In genomic region chr5:146203011-146203871, GRCh38 we compare ENCODE assay signal across 9 cellular contexts. TPM values are rescaled to one million over a fixed set of nuclear protein-coding genes. Genes with fewer than 3 reads are reported as not detected.
DNase-seq lines count a peak whose midpoint lies in the region; ATAC-seq and TF ChIP-seq lines count a peak whose summit lies in the region.
"Had no signal": no experiment of that assay in that cellular context is flagged by ENCODE, and none has a peak within 500 bp of the region (broad histone marks: within the 10 kb centered on the region; RNA-seq: fewer than 3 reads in every experiment).

A gene with protein sequence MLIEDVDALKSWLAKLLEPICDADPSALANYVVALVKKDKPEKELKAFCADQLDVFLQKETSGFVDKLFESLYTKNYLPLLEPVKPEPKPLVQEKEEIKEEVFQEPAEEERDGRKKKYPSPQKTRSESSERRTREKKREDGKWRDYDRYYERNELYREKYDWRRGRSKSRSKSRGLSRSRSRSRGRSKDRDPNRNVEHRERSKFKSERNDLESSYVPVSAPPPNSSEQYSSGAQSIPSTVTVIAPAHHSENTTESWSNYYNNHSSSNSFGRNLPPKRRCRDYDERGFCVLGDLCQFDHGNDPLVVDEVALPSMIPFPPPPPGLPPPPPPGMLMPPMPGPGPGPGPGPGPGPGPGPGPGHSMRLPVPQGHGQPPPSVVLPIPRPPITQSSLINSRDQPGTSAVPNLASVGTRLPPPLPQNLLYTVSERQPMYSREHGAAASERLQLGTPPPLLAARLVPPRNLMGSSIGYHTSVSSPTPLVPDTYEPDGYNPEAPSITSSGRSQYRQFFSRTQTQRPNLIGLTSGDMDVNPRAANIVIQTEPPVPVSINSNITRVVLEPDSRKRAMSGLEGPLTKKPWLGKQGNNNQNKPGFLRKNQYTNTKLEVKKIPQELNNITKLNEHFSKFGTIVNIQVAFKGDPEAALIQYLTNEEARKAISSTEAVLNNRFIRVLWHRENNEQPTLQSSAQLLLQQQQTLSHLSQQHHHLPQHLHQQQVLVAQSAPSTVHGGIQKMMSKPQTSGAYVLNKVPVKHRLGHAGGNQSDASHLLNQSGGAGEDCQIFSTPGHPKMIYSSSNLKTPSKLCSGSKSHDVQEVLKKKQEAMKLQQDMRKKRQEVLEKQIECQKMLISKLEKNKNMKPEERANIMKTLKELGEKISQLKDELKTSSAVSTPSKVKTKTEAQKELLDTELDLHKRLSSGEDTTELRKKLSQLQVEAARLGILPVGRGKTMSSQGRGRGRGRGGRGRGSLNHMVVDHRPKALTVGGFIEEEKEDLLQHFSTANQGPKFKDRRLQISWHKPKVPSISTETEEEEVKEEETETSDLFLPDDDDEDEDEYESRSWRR (plus strand): TSS chr5:146203605. CDS start chr5:146203766, 161 bp downstream.

- peaks cover 18% of the 10 kb centered on the region for H3K4me1 Mint-ChIP-seq in activated CD4-positive, alpha-beta T cell treated with anti-CD3 and anti-CD28 coated beads, Interleukin-2, amount 10 ng/mL, durations not matched to agents 7 days and 5 days

- no peaks in the 10 kb centered on the region for H3K9me3 Mint-ChIP-seq in activated CD4-positive, alpha-beta T cell treated with anti-CD3 and anti-CD28 coated beads, Interleukin-2, amount 10 ng/mL, durations not matched to agents 7 days and 5 days
- H3K9me3 Mint-ChIP-seq: stimulated activated naive CD8-positive, alpha-beta T cell treated with anti-CD3 and anti-CD28 coated beads, Interleukin-15, Interleukin-2, amounts not matched to agents 100 ng/mL and 50 ng/mL, for 24 hours had no signal

- no peaks in the 10 kb centered on the region for H3K36me3 ChIP-seq in left lung

- no peaks in the 10 kb centered on the region for H3K27me3 ChIP-seq in left lung

- CTCF ChIA-PET in activated CD4-positive, alpha-beta T cell treated with anti-CD3 and anti-CD28 coated beads, Interleukin-2, amount 10 ng/mL, durations not matched to agents 7 days and 5 days (lab: Charles Lee) = no interaction called here

- no peak within 1 kb of the TSS for H3K27ac Mint-ChIP-seq in activated CD4-positive, alpha-beta T cell treated with anti-CD3 and anti-CD28 coated beads, Interleukin-2, amount 10 ng/mL, durations not matched to agents 7 days and 5 days
- H3K27ac Mint-ChIP-seq: stimulated activated naive CD8-positive, alpha-beta T cell treated with anti-CD3 and anti-CD28 coated beads, Interleukin-15, Interleukin-2, amounts not matched to agents 100 ng/mL and 50 ng/mL, for 24 hours had no signal

- TF ChIP-seq CTCF in left lung (IDR thresholded peaks at IDR 0.05) = peak in 1 of 2 donors; percentile 3

- no peaks in the 10 kb centered on the region for H3K27me3 Mint-ChIP-seq in activated CD4-positive, alpha-beta T cell treated with anti-CD3 and anti-CD28 coated beads, Interleukin-2, amount 10 ng/mL, durations not matched to agents 7 days and 5 days
- H3K27me3 Mint-ChIP-seq: stimulated activated naive CD8-positive, alpha-beta T cell treated with anti-CD3 and anti-CD28 coated beads, Interleukin-15, Interleukin-2, amounts not matched to agents 100 ng/mL and 50 ng/mL, for 24 hours had no signal

- H3K4me3 ChIP-seq in left lung = peak within 1 kb of the TSS; percentile 74 to 79

- peak within 1 kb of the TSS; percentile 79 to 80 for H3K27ac ChIP-seq in left lung

- no peaks in the 10 kb centered on the region for H3K9me3 ChIP-seq in left lung

- H3K36me3 Mint-ChIP-seq in activated CD4-positive, alpha-beta T cell treated with anti-CD3 and anti-CD28 coated beads, Interleukin-2, amount 10 ng/mL, durations not matched to agents 7 days and 5 days (ENCODE audit: low read depth) = no peaks in the 10 kb centered on the region

- peak; percentile 76 to 99 (median 94) for DNase-seq in C1 segment of cervical spinal cord (lab: John Stamatoyannopoulos, UW)
- peak; percentile 100 for DNase-seq in NCI-H69 (lab: John Stamatoyannopoulos, UW)
- DNase-seq in activated CD4-positive, alpha-beta T cell treated with anti-CD3 and anti-CD28 coated beads, Interleukin-2, amount 10 ng/mL, durations not matched to agents 7 days and 5 days = peak; percentile 96
- peak; percentile 96 to 99 for DNase-seq in dermis microvascular lymphatic vessel endothelial cell (ENCODE audit: low read depth in 2 of 2)
- DNase-seq in left lung = peak; percentile 94 to 96
- DNase-seq in stimulated activated CD4-positive, alpha-beta T cell treated with anti-CD3 and anti-CD28 coated beads, Interleukin-2, amount 100 ng/mL, for 48 hours = peak; percentile 98

- POLR2A ChIA-PET in activated CD4-positive, alpha-beta T cell treated with anti-CD3 and anti-CD28 coated beads, Interleukin-2, amount 10 ng/mL, durations not matched to agents 7 days and 5 days (lab: Charles Lee) = interaction anchor here (0.6 kb wide), 1 partner anchor 47 kb away, joined by 3 read pairs; no protein-coding TSS in a partner anchor

- H3K4me3 Mint-ChIP-seq in activated CD4-positive, alpha-beta T cell treated with anti-CD3 and anti-CD28 coated beads, Interleukin-2, amount 10 ng/mL, durations not matched to agents 7 days and 5 days = no peak within 1 kb of the TSS
- H3K4me3 Mint-ChIP-seq: stimulated activated naive CD8-positive, alpha-beta T cell treated with anti-CD3 and anti-CD28 coated beads, Interleukin-15, Interleukin-2, amounts not matched to agents 100 ng/mL and 50 ng/mL, for 24 hours had no signal

- intact Hi-C loops in left lung (cut with DNase I) = no loop called here

- peaks cover 6 to 39% of the 10 kb centered on the region in 2 donors for H3K4me1 ChIP-seq in left lung

- ATAC-seq in GM19351 (IDR thresholded peaks at IDR 0.05; ENCODE audit: unreplicated experiment) = peak; percentile 99
- ATAC-seq in HG03520 (IDR thresholded peaks at IDR 0.05; ENCODE audit: unreplicated experiment) = peak; percentile 100
- ATAC-seq in left lung = peak; percentile 100

RNA-seq across cellular contexts. Expression of the gene that starts here (rescaled TPM):
- 10 to 100 TPM; 19.5 to 36.3 TPM for total RNA-seq in activated CD4-positive, alpha-beta T cell treated with anti-CD3 and anti-CD28 coated beads, Interleukin-2, amount 10 ng/mL, durations not matched to agents 7 days and 5 days
- total RNA-seq in dermis microvascular lymphatic vessel endothelial cell = 15.5 and 15.8 TPM in 2 replicates
- total RNA-seq in left lung = 10 to 100 TPM; 12.3 to 15.4 TPM

Comparison
In these comparisons a context has a peak if more than half of its experiments do, and no peak if none do; other contexts are left out.
1. Peak in every context shown above with its lines: DNase-seq, ATAC-seq, H3K4me3 ChIP-seq and H3K27ac ChIP-seq.